In the genomic region with DNA sequence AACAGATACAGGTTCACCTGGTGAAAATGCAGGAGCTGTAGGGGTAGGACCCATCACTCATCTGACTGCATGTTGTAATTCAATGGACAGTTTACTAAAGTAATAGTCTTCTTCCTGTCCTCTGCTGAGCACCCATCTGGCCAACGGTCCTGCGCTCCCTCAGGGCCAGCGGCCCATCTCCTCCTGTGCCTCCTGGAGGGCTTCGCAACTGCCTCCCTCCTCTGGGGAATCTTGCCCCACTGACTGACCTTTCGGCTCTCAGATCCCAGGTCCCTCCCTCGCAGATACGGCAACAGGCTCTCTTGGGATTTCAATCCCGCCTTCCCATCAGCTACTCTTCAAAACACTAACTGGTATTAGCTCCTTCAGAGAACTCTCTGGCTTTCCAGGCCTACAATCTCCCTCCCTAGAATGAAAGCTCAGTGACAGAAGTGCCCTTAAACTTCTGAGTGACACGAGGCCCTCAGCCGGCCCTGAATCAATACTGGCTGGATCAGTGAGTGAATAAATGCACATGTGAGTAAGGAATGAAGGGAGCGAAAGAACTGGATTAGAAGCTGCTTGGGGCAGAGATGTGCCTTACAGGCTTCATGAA, we compare ENCODE assay signal across 8 cellular contexts. TPM values are rescaled to one million over a fixed set of nuclear protein-coding genes. Genes with fewer than 3 reads are reported as not detected.
DNase-seq lines count a peak whose midpoint lies in the region; ATAC-seq and TF ChIP-seq lines count a peak whose summit lies in the region.

No MANE protein-coding gene starts in this region.

- DNase-seq in activated naive CD4-positive, alpha-beta T cell treated with anti-CD3 and anti-CD28 coated beads for 36 hours, result no peak
- no peak for DNase-seq in activated naive CD4-positive, alpha-beta T cell treated with Interleukin-2 at 50 U/mL for 16 hours
- DNase-seq in activated naive CD4-positive, alpha-beta T cell treated with anti-CD3 and anti-CD28 coated beads, Interleukin-2, amount 50 U/mL, for 72 hours (ENCODE audit: low spot score in 2 of 2), result no peak
- DNase-seq in left lung (peak in 1 of 2 donors; percentile 50), transverse colon (no peak), amniotic stem cell (lab: John Stamatoyannopoulos, UW) (no peak), hippocampal formation (lab: John Stamatoyannopoulos, UW) (no peak)
- DNase-seq in effector CD8-positive, alpha-beta T cell (lab: John Stamatoyannopoulos, UW), result no peak

- H3K4me1 ChIP-seq in left lung (peaks cover 15 to 25% of the 10 kb centered on the region in 2 donors), transverse colon (peaks cover 10 to 22% (median 17%) of the 10 kb centered on the region in 4 donors)

- WGBS in transverse colon (ENCODE audit: low coverage in 1 of 2), 2 donors, result 69% methylated on average over 11 of the region's 11 CpGs; no CpG with 5 or more reads in 1 of the 2 donors

- H3K36me3 Mint-ChIP-seq in activated naive CD4-positive, alpha-beta T cell treated with anti-CD3 and anti-CD28 coated beads for 36 hours (ENCODE audit: low read depth), result peaks cover 4% of the 10 kb centered on the region
- peaks cover 0 to 5% of the 10 kb centered on the region in 2 donors for H3K36me3 Mint-ChIP-seq in activated naive CD4-positive, alpha-beta T cell treated with anti-CD3 and anti-CD28 coated beads, Interleukin-2, amount 50 U/mL, for 72 hours

- no peak for ATAC-seq in activated naive CD4-positive, alpha-beta T cell treated with anti-CD3 and anti-CD28 coated beads, Interleukin-2, amount 50 U/mL, for 72 hours
- ATAC-seq in left lung, result no peak

- H3K27ac ChIP-seq in left lung, result peak overlapping the region; percentile 85 to 87
- peak overlapping the region; percentile 87 to 97 (median 92) for H3K27ac ChIP-seq in transverse colon

- intact Hi-C loops in activated naive CD4-positive, alpha-beta T cell treated with anti-CD3 and anti-CD28 coated beads for 36 hours (cut with micrococcal nuclease), result loop anchor here (2.0 to 5.0 kb wide), 6 partner anchors 93 to 593 kb away; a partner anchor contains a TSS
- intact Hi-C loops in left lung (cut with DNase I) (no loop called here), transverse colon (cut with DNase I; ENCODE audit: low total_unique reads) (no loop called here)

- no peaks in the 10 kb centered on the region for H3K36me3 ChIP-seq in left lung
- H3K36me3 ChIP-seq in transverse colon, result no peaks in the 10 kb centered on the region

- H3K9me3 Mint-ChIP-seq in activated naive CD4-positive, alpha-beta T cell treated with anti-CD3 and anti-CD28 coated beads for 36 hours, result no peaks in the 10 kb centered on the region
- no peaks in the 10 kb centered on the region for H3K9me3 Mint-ChIP-seq in activated naive CD4-positive, alpha-beta T cell treated with anti-CD3 and anti-CD28 coated beads, Interleukin-2, amount 50 U/mL, for 72 hours

- no peak overlapping the region for H3K27ac Mint-ChIP-seq in activated naive CD4-positive, alpha-beta T cell treated with anti-CD3 and anti-CD28 coated beads for 36 hours
- H3K27ac Mint-ChIP-seq in activated naive CD4-positive, alpha-beta T cell treated with anti-CD3 and anti-CD28 coated beads, Interleukin-2, amount 50 U/mL, for 72 hours, result peak overlapping the region; percentile 85 to 86

- TF ChIP-seq EP300 in transverse colon (IDR thresholded peaks at IDR 0.05; ENCODE audit: low read depth), result no peak

- H3K4me3 Mint-ChIP-seq in activated naive CD4-positive, alpha-beta T cell treated with anti-CD3 and anti-CD28 coated beads for 36 hours, result peak overlapping the region; percentile 93

- H3K9me3 ChIP-seq in left lung (no peaks in the 10 kb centered on the region), transverse colon (no peaks in the 10 kb centered on the region)

- CTCF ChIA-PET in activated naive CD4-positive, alpha-beta T cell treated with anti-CD3 and anti-CD28 coated beads for 36 hours (lab: Charles Lee), result interaction anchor here (1.1 to 2.7 kb wide), 4 partner anchors 19 to 235 kb away, joined by 3 to 12 read pairs (median 4); a partner anchor contains a TSS

- H3K4me3 ChIP-seq in left lung (peak overlapping the region; percentile 72), transverse colon (peak overlapping the region in 3 of 4 donors; percentile 64 to 76 (median 73))

- TF ChIP-seq CTCF in left lung (IDR thresholded peaks at IDR 0.05), result no peak
- no peak for TF ChIP-seq CTCF in transverse colon (IDR thresholded peaks at IDR 0.05)

- in situ Hi-C loops in transverse colon (cut with MboI; ENCODE audit: low pct_ligation_motif_present in 1 of 4, low pct_unique_long_range_greater_than_20kb in 1 of 4, low sequenced_read_pairs in 3 of 4), result no loop called here

- H3K27me3 ChIP-seq in left lung (no peaks in the 10 kb centered on the region), transverse colon (no peaks in the 10 kb centered on the region)

- TF ChIP-seq POLR2A in transverse colon (IDR thresholded peaks at IDR 0.05), result no peak

- peaks cover 20% of the 10 kb centered on the region for H3K4me1 Mint-ChIP-seq in activated naive CD4-positive, alpha-beta T cell treated with anti-CD3 and anti-CD28 coated beads for 36 hours (ENCODE audit: low read depth)

- no peaks in the 10 kb centered on the region for H3K27me3 Mint-ChIP-seq in activated naive CD4-positive, alpha-beta T cell treated with anti-CD3 and anti-CD28 coated beads for 36 hours (ENCODE audit: low read depth)

RNA-seq across cellular contexts. Expression of a gene that starts 1.3 kb away (rescaled TPM):
- 10 to 100 TPM; 33.7 to 35.6 TPM for total RNA-seq in activated naive CD4-positive, alpha-beta T cell treated with anti-CD3 and anti-CD28 coated beads for 36 hours
- total RNA-seq in activated naive CD4-positive, alpha-beta T cell treated with anti-CD3 and anti-CD28 coated beads, Interleukin-2, amount 50 U/mL, for 72 hours, result 10 to 100 TPM in 1 of 2 donors, 1 to 10 TPM in 1; 6.3 to 27.5 TPM
- 10 to 100 TPM; 25.2 to 38.7 TPM for total RNA-seq in left lung
- total RNA-seq in transverse colon, result 10 to 100 TPM in 2 of 4 donors, 1 to 10 TPM in 2; 3.2 to 10.2 (median 7.1) TPM
